ENCODE assay signal across 8 cellular contexts in genomic region chr2:63050186-63050915, GRCh38. TPM values are rescaled to one million over a fixed set of nuclear protein-coding genes. Genes with fewer than 3 reads are reported as not detected.
DNase-seq lines count a peak whose midpoint lies in the region; ATAC-seq, FAIRE-seq and TF ChIP-seq lines count a peak whose summit lies in the region.

TSS of gene OTX1 (plus strand) at chr2:63050830. CDS start at chr2:63052991, 2,161 bp downstream.

- peaks cover 47% of the 10 kb centered on the region for H3K4me1 Mint-ChIP-seq in nephron

- no peak within 1 kb of the TSS for H3K27ac Mint-ChIP-seq in nephron

- intact Hi-C loops in esophagus muscularis mucosa (cut with DNase I): no loop called here
- intact Hi-C loops in aorta (cut with DNase I): no loop called here

- ATAC-seq in GM19397 (IDR thresholded peaks at IDR 0.05; ENCODE audit: unreplicated experiment) (peak; percentile 80), HG03439 (IDR thresholded peaks at IDR 0.05; ENCODE audit: unreplicated experiment) (peak; percentile 92), aorta (ENCODE audit: low FRiP score) (no peak)

- H3K36me3 Mint-ChIP-seq in nephron (ENCODE audit: low read depth): peaks cover 16% of the 10 kb centered on the region

- WGBS in esophagus muscularis mucosa: 5% methylated on average over 4 of the region's 86 CpGs
- WGBS in aorta, 2 donors: 0 to 1% methylated on average over 41 to 86 of the region's 86 CpGs

- peaks cover 97% of the 10 kb centered on the region for H3K27me3 Mint-ChIP-seq in nephron (ENCODE audit: low read depth)

- H3K4me3 ChIP-seq in esophagus muscularis mucosa (peak within 1 kb of the TSS; percentile 54 to 62 (median 58)), aorta (ENCODE audit: low read length in 2 of 2) (peak within 1 kb of the TSS; percentile 46 to 71)

- TF ChIP-seq POLR2A in esophagus muscularis mucosa (IDR thresholded peaks at IDR 0.05; ENCODE audit: low read depth): no peak

- H3K4me3 Mint-ChIP-seq in nephron: peak within 1 kb of the TSS; percentile 76 to 84 (median 84)

- no peak for FAIRE-seq in D721Med (lab: Jason Lieb, UNC)

- TF ChIP-seq CTCF in D721Med (IDR thresholded peaks at IDR 0.05; ENCODE audit: insufficient read depth, missing control alignments): no peak
- no peak for TF ChIP-seq CTCF in esophagus muscularis mucosa (IDR thresholded peaks at IDR 0.05)
- no peak for TF ChIP-seq CTCF in nephron (IDR thresholded peaks at IDR 0.05; ENCODE audit: unreplicated experiment in 3 of 3)

- H3K4me1 ChIP-seq in esophagus muscularis mucosa (peaks cover 53 to 65% (median 60%) of the 10 kb centered on the region in 4 donors), aorta (ENCODE audit: control insufficient read depth in 1 of 2, insufficient read depth in 2 of 2, low read length in 2 of 2) (no peaks in the 10 kb centered on the region)

- peaks cover 1 to 25% (median 17%) of the 10 kb centered on the region in 4 donors for H3K36me3 ChIP-seq in esophagus muscularis mucosa
- no peaks in the 10 kb centered on the region for H3K36me3 ChIP-seq in aorta (ENCODE audit: control insufficient read depth in 1 of 2, insufficient read depth in 2 of 2, low read length in 1 of 2)

- TF ChIP-seq EP300 in esophagus muscularis mucosa (IDR thresholded peaks at IDR 0.05): no peak

- H3K9me3 Mint-ChIP-seq in nephron: no peaks in the 10 kb centered on the region

- H3K27me3 ChIP-seq in esophagus muscularis mucosa: peaks cover 0 to 92% (median 61%) of the 10 kb centered on the region in 4 donors
- H3K27me3 ChIP-seq in aorta (ENCODE audit: control insufficient read depth in 1 of 2, insufficient read depth in 2 of 2, low read length in 1 of 2): peaks cover 0 to 1% of the 10 kb centered on the region in 2 donors

- H3K27ac ChIP-seq in esophagus muscularis mucosa (replicated peaks in 1 of 4) (no peak within 1 kb of the TSS), aorta (ENCODE audit: low read depth in 1 of 2, low read length in 2 of 2) (no peak within 1 kb of the TSS)

- H3K9me3 ChIP-seq in esophagus muscularis mucosa: peaks cover 0 to 7% (median 0%) of the 10 kb centered on the region in 4 donors
- H3K9me3 ChIP-seq in aorta (ENCODE audit: control insufficient read depth, low read length): peaks cover 1% of the 10 kb centered on the region

- DNase-seq in D721Med (ENCODE audit: insufficient read length, low spot score): peak; percentile 91
- peak; percentile 92 for DNase-seq in NCI-H345 (lab: John Stamatoyannopoulos, UW)
- DNase-seq in activated CD4-positive, alpha-beta T cell treated with anti-CD3 and anti-CD28 coated beads, Interleukin-2, amount 50 U/mL, for 24 hours (ENCODE audit: low read depth in 1 of 2, low spot score in 1 of 2): peak; percentile 2 to 50
- no peak for DNase-seq in esophagus muscularis mucosa (ENCODE audit: extremely low spot score)
- peak in 1 of 2 donors; percentile 78 for DNase-seq in aorta

RNA-seq across cellular contexts. Expression of gene OTX1, which starts in this region (rescaled TPM):
- under 1 TPM in 1 of 4 donors, not detected in 3; 0.26 TPM for total RNA-seq in esophagus muscularis mucosa
- total RNA-seq in aorta: not detected
- polyA plus RNA-seq in aorta: not detected
